ENCODE assay signal across 37 cellular contexts in the genomic region with DNA sequence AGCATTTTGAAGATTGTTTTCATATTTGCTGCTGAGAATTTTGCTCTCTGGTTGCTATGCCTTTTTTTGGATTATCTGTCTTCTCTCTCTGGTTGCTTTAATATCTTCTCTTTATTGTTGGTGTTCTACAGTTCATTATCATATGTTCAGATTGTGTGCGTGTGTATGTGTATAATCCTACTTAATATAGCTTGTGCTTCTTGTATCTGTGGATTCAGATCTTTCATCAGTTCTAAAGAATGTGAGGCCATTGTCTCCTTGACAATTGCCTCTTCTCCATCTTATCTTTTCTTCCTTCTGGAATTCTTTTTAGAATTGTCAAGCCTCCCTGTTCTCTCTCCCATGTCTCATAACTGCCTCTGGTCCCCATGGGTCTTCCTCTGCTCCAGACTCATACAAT.
"Had no signal": no experiment of that assay in that cellular context is flagged by ENCODE, and none has a peak within 500 bp of the region (broad histone marks: within the 10 kb centered on the region; RNA-seq: fewer than 3 reads in every experiment).

No MANE protein-coding gene starts in this region.

- H3K27me3 ChIP-seq: adrenal gland, ascending aorta, body of pancreas, brain microvascular endothelial cell, cardiac muscle cell had no signal

- H3K4me3 ChIP-seq: adrenal gland, ascending aorta, body of pancreas, cardiac muscle cell had no signal

- H3K9me3 ChIP-seq: body of pancreas had no signal

- H3K27ac Mint-ChIP-seq: activated naive CD4-positive, alpha-beta T cell treated with anti-CD3 and anti-CD28 coated beads for 36 hours; activated naive CD4-positive, alpha-beta T cell treated with anti-CD3 and anti-CD28 coated beads, Interleukin-2, amount 10 ng/mL, durations not matched to agents 7 days and 5 days; activated naive CD4-positive, alpha-beta T cell treated with anti-CD3 and anti-CD28 coated beads, Interleukin-2, amount 50 U/mL, for 24 hours; activated naive CD4-positive, alpha-beta T cell treated with anti-CD3 and anti-CD28 coated beads, Interleukin-2, amount 50 U/mL, for 72 hours; activated naive CD8-positive, alpha-beta T cell; activated naive CD8-positive, alpha-beta T cell treated with anti-CD3 and anti-CD28 coated beads for 36 hours; activated naive CD8-positive, alpha-beta T cell treated with anti-CD3 and anti-CD28 coated beads, Interleukin-2, amount 10 ng/mL, durations not matched to agents 7 days and 5 days; activated naive CD8-positive, alpha-beta T cell treated with anti-CD3 and anti-CD28 coated beads, Interleukin-2, amount 50 U/mL, for 24 hours; activated T-cell treated with anti-CD3 and anti-CD28 coated beads, Interleukin-2, amount 50 U/mL, for 24 hours; activated T-cell treated with anti-CD3 and anti-CD28 coated beads, Interleukin-2, amount 50 U/mL, for 72 hours; activated T-helper 1 cell treated with anti-CD3 and anti-CD28 coated beads, Interleukin-12 subunit alpha, Interleukin-12 subunit beta, Interleukin-2, Interleukin-4 antibody, amounts not matched to agents 30 ng/mL and 10 ng/mL and 1 ng/mL, durations not matched to agents 14 hours and 24 hours and 36 hours; activated T-helper 17 cell treated with anti-CD3 and anti-CD28 coated beads, Interleukin-2, amount 50 U/mL, for 72 hours; activated T-helper 2 cell treated with anti-CD3 and anti-CD28 coated beads, Interferon-gamma antibody, Interleukin-2, Interleukin-4, amounts not matched to agents 10 μg/mL and 5 μg/mL and 100 μg/mL, durations not matched to agents 14 hours and 24 hours and 36 hours; brain had no signal

- ATAC-seq: activated naive CD4-positive, alpha-beta T cell treated with anti-CD3 and anti-CD28 coated beads, Interleukin-2, amount 50 U/mL, for 72 hours; activated naive CD8-positive, alpha-beta T cell treated with anti-CD3 and anti-CD28 coated beads, Interleukin-2, amount 50 U/mL, for 24 hours; activated T-cell treated with anti-CD3 and anti-CD28 coated beads, Interleukin-2, amount 50 U/mL, for 4 hours; activated T-cell treated with anti-CD3 and anti-CD28 coated beads, Interleukin-2, amount 50 U/mL, for 72 hours; activated T-helper 17 cell treated with anti-CD3 and anti-CD28 coated beads, Interleukin-2, amount 50 U/mL, for 72 hours; body of pancreas had no signal

- H3K4me1 Mint-ChIP-seq: activated naive CD4-positive, alpha-beta T cell treated with anti-CD3 and anti-CD28 coated beads, Interleukin-2, amount 10 ng/mL, durations not matched to agents 7 days and 5 days; activated naive CD4-positive, alpha-beta T cell treated with anti-CD3 and anti-CD28 coated beads, Interleukin-2, amount 50 U/mL, for 24 hours; activated naive CD8-positive, alpha-beta T cell treated with anti-CD3 and anti-CD28 coated beads for 36 hours; activated naive CD8-positive, alpha-beta T cell treated with anti-CD3 and anti-CD28 coated beads, Interleukin-2, amount 10 ng/mL, durations not matched to agents 7 days and 5 days; activated naive CD8-positive, alpha-beta T cell treated with anti-CD3 and anti-CD28 coated beads, Interleukin-2, amount 50 U/mL, for 24 hours; activated T-helper 17 cell treated with anti-CD3 and anti-CD28 coated beads, Interleukin-2, amount 50 U/mL, for 72 hours; brain; central memory CD8-positive, alpha-beta T cell had no signal

- H3K36me3 ChIP-seq: adrenal gland, ascending aorta, brain microvascular endothelial cell, cardiac muscle cell had no signal

- H3K36me3 Mint-ChIP-seq: activated naive CD4-positive, alpha-beta T cell treated with anti-CD3 and anti-CD28 coated beads, Interleukin-2, amount 10 ng/mL, durations not matched to agents 7 days and 5 days; activated naive CD4-positive, alpha-beta T cell treated with anti-CD3 and anti-CD28 coated beads, Interleukin-2, amount 50 U/mL, for 24 hours; activated naive CD8-positive, alpha-beta T cell; activated naive CD8-positive, alpha-beta T cell treated with anti-CD3 and anti-CD28 coated beads for 36 hours; activated naive CD8-positive, alpha-beta T cell treated with anti-CD3 and anti-CD28 coated beads, Interleukin-2, amount 10 ng/mL, durations not matched to agents 7 days and 5 days; brain had no signal

- DNase-seq: activated effector memory CD4-positive, alpha-beta T cell treated with anti-CD3 and anti-CD28 coated beads, Interleukin-2, amount 50 U/mL, for 16 hours; activated effector memory CD4-positive, alpha-beta T cell treated with Interleukin-2 at 50 U/mL for 16 hours; activated gamma-delta T cell; activated gamma-delta T cell treated with Interleukin-2 at 50 U/mL for 16 hours; activated naive CD4-positive, alpha-beta T cell; activated naive CD4-positive, alpha-beta T cell treated with anti-CD3 and anti-CD28 coated beads for 36 hours; activated naive CD4-positive, alpha-beta T cell treated with anti-CD3 and anti-CD28 coated beads, Interleukin-2, amount 10 ng/mL, durations not matched to agents 7 days and 5 days; activated naive CD4-positive, alpha-beta T cell treated with anti-CD3 and anti-CD28 coated beads, Interleukin-2, amount 50 U/mL, for 16 hours; activated naive CD4-positive, alpha-beta T cell treated with Interleukin-2 at 50 U/mL for 16 hours; activated naive CD8-positive, alpha-beta T cell treated with anti-CD3 and anti-CD28 coated beads for 36 hours; activated naive CD8-positive, alpha-beta T cell treated with anti-CD3 and anti-CD28 coated beads, Interleukin-2, amount 10 ng/mL, durations not matched to agents 7 days and 5 days; activated naive CD8-positive, alpha-beta T cell treated with anti-CD3 and anti-CD28 coated beads, Interleukin-2, amount 50 U/mL, for 24 hours; activated T-cell treated with anti-CD3 and anti-CD28 coated beads, Interleukin-2, amount 50 U/mL, for 1 hour; activated T-cell treated with anti-CD3 and anti-CD28 coated beads, Interleukin-2, amount 50 U/mL, for 24 hours; activated T-cell treated with anti-CD3 and anti-CD28 coated beads, Interleukin-2, amount 50 U/mL, for 4 hours; activated T-cell treated with anti-CD3 and anti-CD28 coated beads, Interleukin-2, amount 50 U/mL, for 48 hours; activated T-cell treated with anti-CD3 and anti-CD28 coated beads, Interleukin-2, amount 50 U/mL, for 72 hours; amniotic stem cell; amygdala; anterior cingulate cortex; aorta; body of pancreas; brain microvascular endothelial cell; caudate nucleus; central memory CD4-positive, alpha-beta T cell; cerebellar nuclear complex had no signal

- H3K27ac ChIP-seq: adrenal gland, ascending aorta, body of pancreas, brain microvascular endothelial cell, cardiac muscle cell had no signal

- H3K4me1 ChIP-seq: adrenal gland, ascending aorta, body of pancreas had no signal

- H3K4me3 Mint-ChIP-seq: activated naive CD4-positive, alpha-beta T cell treated with anti-CD3 and anti-CD28 coated beads for 36 hours; activated naive CD4-positive, alpha-beta T cell treated with anti-CD3 and anti-CD28 coated beads, Interleukin-2, amount 10 ng/mL, durations not matched to agents 7 days and 5 days; activated naive CD4-positive, alpha-beta T cell treated with anti-CD3 and anti-CD28 coated beads, Interleukin-2, amount 50 U/mL, for 24 hours; activated naive CD8-positive, alpha-beta T cell; activated naive CD8-positive, alpha-beta T cell treated with anti-CD3 and anti-CD28 coated beads for 36 hours; activated naive CD8-positive, alpha-beta T cell treated with anti-CD3 and anti-CD28 coated beads, Interleukin-2, amount 10 ng/mL, durations not matched to agents 7 days and 5 days; activated naive CD8-positive, alpha-beta T cell treated with anti-CD3 and anti-CD28 coated beads, Interleukin-2, amount 50 U/mL, for 24 hours; activated T-cell treated with anti-CD3 and anti-CD28 coated beads, Interleukin-2, amount 50 U/mL, for 24 hours; activated T-cell treated with anti-CD3 and anti-CD28 coated beads, Interleukin-2, amount 50 U/mL, for 4 hours; activated T-cell treated with anti-CD3 and anti-CD28 coated beads, Interleukin-2, amount 50 U/mL, for 72 hours; activated T-helper 1 cell treated with anti-CD3 and anti-CD28 coated beads, Interleukin-12 subunit alpha, Interleukin-12 subunit beta, Interleukin-2, Interleukin-4 antibody, amounts not matched to agents 30 ng/mL and 10 ng/mL and 1 ng/mL, durations not matched to agents 14 hours and 24 hours and 36 hours; activated T-helper 17 cell treated with anti-CD3 and anti-CD28 coated beads, Interleukin-2, amount 50 U/mL, for 72 hours; brain; central memory CD8-positive, alpha-beta T cell had no signal
